In the genomic region with DNA sequence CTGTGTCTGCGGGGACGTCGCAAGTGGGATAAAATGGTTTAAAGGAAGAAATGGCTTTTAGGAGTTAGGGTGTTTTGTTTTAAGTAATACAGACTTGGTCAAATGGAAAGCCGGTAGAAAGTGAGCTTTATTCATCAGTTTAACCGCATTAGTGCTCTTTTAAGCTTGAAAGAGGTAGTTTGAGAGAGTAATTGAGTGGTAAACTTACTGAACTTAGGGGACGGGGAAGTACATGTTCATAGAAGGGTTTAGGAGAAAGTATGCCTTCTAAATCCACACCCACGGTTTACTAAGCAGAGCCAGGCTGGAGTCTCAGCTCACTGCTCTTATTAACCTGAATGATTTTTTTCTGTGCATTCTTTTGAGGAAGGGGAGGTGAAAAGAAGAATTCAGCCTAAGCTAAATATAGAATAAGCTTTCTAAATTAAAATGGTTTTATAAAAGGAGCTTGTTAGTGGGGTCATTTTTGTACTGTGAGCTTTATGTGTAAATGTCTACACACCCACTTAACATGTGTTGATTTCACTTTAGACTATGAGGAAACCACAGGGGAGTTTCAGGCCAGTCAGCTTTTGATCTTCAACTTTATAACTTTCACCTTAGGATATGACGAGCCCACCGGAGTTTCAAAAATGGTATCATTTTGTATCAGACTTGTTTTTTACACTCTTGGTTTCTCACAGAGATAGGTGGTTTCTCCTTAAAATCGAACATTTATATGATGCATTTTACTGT, we compare ENCODE assay signal across 7 cellular contexts. TPM values are rescaled to one million over a fixed set of nuclear protein-coding genes. Genes with fewer than 3 reads are reported as not detected.
DNase-seq lines count a peak whose midpoint lies in the region; ATAC-seq and TF ChIP-seq lines count a peak whose summit lies in the region.
"Not testable (repeated sequence)": the region's sequence is repeated elsewhere in the genome, so short reads cannot be mapped to it uniquely, and the experiment has no call there.

No MANE protein-coding gene starts in this region.

- CTCF ChIA-PET in activated CD4-positive, alpha-beta T cell treated with anti-CD3 and anti-CD28 coated beads for 36 hours (lab: Charles Lee); MCF 10A (lab: Yijun Ruan, JAX): not testable (repeated sequence)

- H3K4me1 Mint-ChIP-seq in activated CD4-positive, alpha-beta T cell treated with anti-CD3 and anti-CD28 coated beads for 36 hours; MCF 10A (ENCODE audit: insufficient read depth, unreplicated experiment); stimulated activated memory B cell treated with anti-CD40 and anti-IgM and Interleukin-4, amounts not matched to agents 10 μg/mL and 1 μg/mL and 100 μg/mL, for 72 hours: not testable (repeated sequence)

- POLR2A ChIA-PET in activated CD4-positive, alpha-beta T cell treated with anti-CD3 and anti-CD28 coated beads for 36 hours (lab: Charles Lee); MCF 10A (lab: Yijun Ruan, JAX): not testable (repeated sequence)

- H3K36me3 Mint-ChIP-seq in activated CD4-positive, alpha-beta T cell treated with anti-CD3 and anti-CD28 coated beads for 36 hours (ENCODE audit: low read depth); MCF 10A (ENCODE audit: insufficient read depth, unreplicated experiment); stimulated activated memory B cell treated with anti-CD40 and anti-IgM and Interleukin-4, amounts not matched to agents 10 μg/mL and 1 μg/mL and 100 μg/mL, for 72 hours: not testable (repeated sequence)

- H3K27ac Mint-ChIP-seq in activated CD4-positive, alpha-beta T cell treated with anti-CD3 and anti-CD28 coated beads for 36 hours; MCF 10A (ENCODE audit: low read depth, unreplicated experiment); stimulated activated memory B cell treated with anti-CD40 and anti-IgM and Interleukin-4, amounts not matched to agents 10 μg/mL and 1 μg/mL and 100 μg/mL, for 72 hours: not testable (repeated sequence)

- intact Hi-C loops in activated CD4-positive, alpha-beta T cell treated with anti-CD3 and anti-CD28 coated beads for 36 hours (cut with DNase I, micrococcal nuclease); MCF 10A (cut with micrococcal nuclease): not testable (repeated sequence)

- not testable (repeated sequence) for H3K27me3 Mint-ChIP-seq in activated CD4-positive, alpha-beta T cell treated with anti-CD3 and anti-CD28 coated beads for 36 hours; MCF 10A (ENCODE audit: insufficient read depth, unreplicated experiment); stimulated activated memory B cell treated with anti-CD40 and anti-IgM and Interleukin-4, amounts not matched to agents 10 μg/mL and 1 μg/mL and 100 μg/mL, for 72 hours

- H3K4me3 Mint-ChIP-seq in activated CD4-positive, alpha-beta T cell treated with anti-CD3 and anti-CD28 coated beads for 36 hours; MCF 10A (ENCODE audit: unreplicated experiment); stimulated activated memory B cell treated with anti-CD40 and anti-IgM and Interleukin-4, amounts not matched to agents 10 μg/mL and 1 μg/mL and 100 μg/mL, for 72 hours: not testable (repeated sequence)

- H3K9me3 Mint-ChIP-seq in activated CD4-positive, alpha-beta T cell treated with anti-CD3 and anti-CD28 coated beads for 36 hours (ENCODE audit: low read depth); MCF 10A (ENCODE audit: unreplicated experiment); stimulated activated memory B cell treated with anti-CD40 and anti-IgM and Interleukin-4, amounts not matched to agents 10 μg/mL and 1 μg/mL and 100 μg/mL, for 72 hours: not testable (repeated sequence)

- ATAC-seq in GM18858 (IDR thresholded peaks at IDR 0.05; ENCODE audit: unreplicated experiment) = peak; percentile 28
- ATAC-seq in GM21723 (IDR thresholded peaks at IDR 0.05; ENCODE audit: unreplicated experiment) = peak; percentile 51
- ATAC-seq in HG02884 (IDR thresholded peaks at IDR 0.05; ENCODE audit: unreplicated experiment) = peak; percentile 43
- peak; percentile 33 for ATAC-seq in HG03460 (IDR thresholded peaks at IDR 0.05; ENCODE audit: unreplicated experiment)
- peak; percentile 62 for ATAC-seq in activated CD4-positive, alpha-beta T cell treated with anti-CD3 and anti-CD28 coated beads for 36 hours
- peak; percentile 13 for ATAC-seq in stimulated activated memory B cell treated with anti-CD40 and anti-IgM and Interleukin-4, amounts not matched to agents 10 μg/mL and 1 μg/mL and 100 μg/mL, for 72 hours

- BruUV-seq in MCF 10A (replicated peaks; lab: Mats Ljungman, UMichigan) = TSS peak; percentile 86

- not testable (repeated sequence) for TF ChIP-seq CTCF in MCF 10A (IDR thresholded peaks at IDR 0.05; ENCODE audit: unreplicated experiment)

- not testable (repeated sequence) for DNase-seq in activated CD4-positive, alpha-beta T cell treated with anti-CD3 and anti-CD28 coated beads for 36 hours; MCF 10A (ENCODE audit: unreplicated experiment)

RNA-seq across cellular contexts. Expression of a gene that starts 57.9 kb away (rescaled TPM):
- 1 to 10 TPM in 1 of 2 experiments, under 1 TPM in 1; 0.75 to 1.3 TPM for total RNA-seq in activated CD4-positive, alpha-beta T cell treated with anti-CD3 and anti-CD28 coated beads for 36 hours
- 3.0 and 5.3 TPM in 2 replicates for total RNA-seq in MCF 10A (2022)
